ENCODE assay signal across 11 cellular contexts in genomic region chr20:40522405-40522804, GRCh38.
"Had no signal": no experiment of that assay in that cellular context is flagged by ENCODE, and none has a peak within 500 bp of the region (broad histone marks: within the 10 kb centered on the region; RNA-seq: fewer than 3 reads in every experiment).

No MANE protein-coding gene starts in this region.

- ATAC-seq: GM23338, HCT116 had no signal

- H3K4me3 ChIP-seq: GM23248, GM23338, HAP-1 had no signal

- H3K4me1 ChIP-seq: HAP-1 had no signal

- DNase-seq: GM23248, GOT3, H7, H9, HCEC 1CT, HFFc6 had no signal

- H3K9me3 ChIP-seq: HAP-1 had no signal

- H3K9ac ChIP-seq: GM23248 had no signal

- FAIRE-seq: H1, H54 had no signal

- H2AFZ ChIP-seq: GM23248, GM23338 had no signal

- H3K4me2 ChIP-seq: GM23338 had no signal

- H3K27ac ChIP-seq: GM23248 had no signal

- H3K36me3 ChIP-seq: HAP-1 had no signal
